ENCODE assay signal across 1 cellular context in genomic region chr2:188245230-188245629, GRCh38.
TF ChIP-seq lines count a peak whose summit lies in the region.

No MANE protein-coding gene starts in this region.

TF ChIP-seq in IMR-90, 13 proteins besides CTCF, POLR2A, EP300 and RAD21 (continued from another document):
- TF ChIP-seq RFX5 (IDR thresholded peaks at IDR 0.05; ENCODE audit: low read depth, low read length) (no peak), MAFK (IDR thresholded peaks at IDR 0.05; ENCODE audit: low read depth, low read length) (no peak), BHLHE40 (IDR thresholded peaks at IDR 0.05; ENCODE audit: low read depth, low read length) (no peak), CEBPB (IDR thresholded peaks at IDR 0.05; ENCODE audit: low read depth, low read length) (no peak), SMC3 (IDR thresholded peaks at IDR 0.05; ENCODE audit: low read depth, low read length) (no peak), USF2 (IDR thresholded peaks at IDR 0.05; ENCODE audit: low read depth, low read length) (no peak)
